Comparison of ENCODE assay signal across 8 cellular contexts in the genomic region with DNA sequence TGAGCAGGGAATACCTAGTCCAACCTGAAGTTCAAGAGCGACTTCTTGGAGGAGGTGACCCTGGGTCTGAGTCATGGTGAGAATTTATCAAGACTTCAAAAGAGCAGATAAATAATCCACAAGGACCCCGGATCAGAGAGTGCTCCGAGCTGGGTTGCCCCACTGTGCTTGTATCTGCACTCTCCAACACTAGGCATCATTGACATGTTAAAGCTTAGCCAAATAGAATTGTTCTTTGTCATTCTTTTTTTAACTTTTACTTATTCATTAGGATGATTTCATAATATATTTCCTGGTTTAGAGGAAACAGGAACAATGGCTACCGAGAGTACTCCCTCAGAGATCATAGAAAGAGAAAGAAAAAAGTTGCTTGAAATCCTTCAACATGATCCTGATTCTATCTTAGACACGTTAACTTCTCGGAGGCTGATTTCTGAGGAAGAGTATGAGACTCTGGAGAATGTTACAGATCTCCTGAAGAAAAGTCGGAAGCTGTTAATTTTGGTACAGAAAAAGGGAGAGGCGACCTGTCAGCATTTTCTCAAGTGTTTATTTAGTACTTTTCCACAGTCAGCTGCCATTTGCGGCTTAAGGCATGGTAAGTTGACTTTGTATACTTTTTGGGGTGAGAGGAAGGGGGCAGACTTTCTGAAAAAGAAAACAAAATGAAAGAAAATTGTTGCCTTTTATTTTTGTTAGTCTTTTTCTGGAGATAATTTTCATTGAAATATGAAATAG. TPM values are rescaled to one million over a fixed set of nuclear protein-coding genes. Genes with fewer than 3 reads are reported as not detected.
A peak's percentile ranks its signal among the peaks of the same experiment; 100 is the strongest.
DNase-seq lines count a peak whose midpoint lies in the region; ATAC-seq, FAIRE-seq and TF ChIP-seq lines count a peak whose summit lies in the region.

A gene with protein sequence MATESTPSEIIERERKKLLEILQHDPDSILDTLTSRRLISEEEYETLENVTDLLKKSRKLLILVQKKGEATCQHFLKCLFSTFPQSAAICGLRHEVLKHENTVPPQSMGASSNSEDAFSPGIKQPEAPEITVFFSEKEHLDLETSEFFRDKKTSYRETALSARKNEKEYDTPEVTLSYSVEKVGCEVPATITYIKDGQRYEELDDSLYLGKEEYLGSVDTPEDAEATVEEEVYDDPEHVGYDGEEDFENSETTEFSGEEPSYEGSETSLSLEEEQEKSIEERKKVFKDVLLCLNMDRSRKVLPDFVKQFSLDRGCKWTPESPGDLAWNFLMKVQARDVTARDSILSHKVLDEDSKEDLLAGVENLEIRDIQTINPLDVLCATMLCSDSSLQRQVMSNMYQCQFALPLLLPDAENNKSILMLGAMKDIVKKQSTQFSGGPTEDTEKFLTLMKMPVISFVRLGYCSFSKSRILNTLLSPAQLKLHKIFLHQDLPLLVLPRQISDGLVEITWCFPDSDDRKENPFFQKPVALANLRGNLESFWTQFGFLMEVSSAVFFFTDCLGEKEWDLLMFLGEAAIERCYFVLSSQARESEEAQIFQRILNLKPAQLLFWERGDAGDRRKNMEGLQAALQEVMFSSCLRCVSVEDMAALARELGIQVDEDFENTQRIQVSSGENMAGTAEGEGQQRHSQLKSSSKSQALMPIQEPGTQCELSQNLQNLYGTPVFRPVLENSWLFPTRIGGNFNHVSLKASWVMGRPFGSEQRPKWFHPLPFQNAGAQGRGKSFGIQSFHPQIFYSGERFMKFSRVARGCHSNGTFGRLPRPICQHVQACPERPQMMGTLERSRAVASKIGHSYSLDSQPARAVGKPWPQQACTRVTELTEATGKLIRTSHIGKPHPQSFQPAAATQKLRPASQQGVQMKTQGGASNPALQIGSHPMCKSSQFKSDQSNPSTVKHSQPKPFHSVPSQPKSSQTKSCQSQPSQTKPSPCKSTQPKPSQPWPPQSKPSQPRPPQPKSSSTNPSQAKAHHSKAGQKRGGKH (plus strand): TSS at position 300 of the 738 bp plus-strand sequence. CDS start 16 bp downstream, at position 316.

- H3K4me1 Mint-ChIP-seq in CD8-positive, alpha-beta T cell (ENCODE audit: low read depth), result peaks cover 10% of the 10 kb centered on the region

- in situ Hi-C loops in K562 (cut with MboI), result no loop called here

- intact Hi-C loops in CD8-positive, alpha-beta T cell (cut with DNase I, micrococcal nuclease), result loop anchor here in 1 of 2 experiments (5.0 kb wide), 1 partner anchor 36 kb away; no protein-coding TSS in a partner anchor
- intact Hi-C loops in K562 (cut with micrococcal nuclease), result no loop called here

- H3K9me1 ChIP-seq in K562 (ENCODE audit: control insufficient read depth, insufficient read depth, low read length), result no peaks in the 10 kb centered on the region

- no peaks in the 10 kb centered on the region for H3K27me3 ChIP-seq in CD8-positive, alpha-beta T cell (ENCODE audit: insufficient read depth, low read length)
- no peaks in the 10 kb centered on the region for H3K27me3 ChIP-seq in K562 (ENCODE audit: control insufficient read depth in 2 of 2, insufficient read depth in 2 of 2, low read length in 2 of 2)
- no peaks in the 10 kb centered on the region for H3K27me3 ChIP-seq in suprapubic skin

- H3K79me2 ChIP-seq in K562 (ENCODE audit: control insufficient read depth, insufficient read depth, low read length), result peaks cover 5% of the 10 kb centered on the region

- peak in 1 of 2 experiments; percentile 5; a peak in 2 of 4 replicates for TF ChIP-seq RAD21 in K562 (CRISPR knock-in tag; conservative IDR thresholded peaks at IDR 0.05 in 1 of 2, IDR thresholded peaks at IDR 0.05 in 1 of 2)

- peak within 1 kb of the TSS; percentile 80 for H3K4me2 ChIP-seq in K562 (ENCODE audit: insufficient read depth, low read length)

- peak within 1 kb of the TSS; percentile 82 for H3K27ac Mint-ChIP-seq in CD8-positive, alpha-beta T cell

- FAIRE-seq in K562 (lab: Jason Lieb, UNC), result peak; percentile 73

- peak within 1 kb of the TSS; percentile 97 for H2AFZ ChIP-seq in K562 (ENCODE audit: low read depth, low read length)

- peak within 1 kb of the TSS; percentile 79 for H3K4me3 Mint-ChIP-seq in CD8-positive, alpha-beta T cell

- BruUV-seq in K562 (replicated peaks; lab: Mats Ljungman, UMichigan), result TSS peak; percentile 55

- H3K36me3 ChIP-seq in CD8-positive, alpha-beta T cell (ENCODE audit: insufficient read depth, low read length), result no peaks in the 10 kb centered on the region
- no peaks in the 10 kb centered on the region for H3K36me3 ChIP-seq in K562 (ENCODE audit: control insufficient read depth, insufficient read depth, low read length)
- no peaks in the 10 kb centered on the region for H3K36me3 ChIP-seq in suprapubic skin

- no peaks in the 10 kb centered on the region for H3K9me3 ChIP-seq in CD8-positive, alpha-beta T cell (ENCODE audit: low read length)
- H3K9me3 ChIP-seq in K562 (replicated peaks; ENCODE audit: control insufficient read depth, insufficient read depth, low read depth, low read length) (no peaks in the 10 kb centered on the region), suprapubic skin (no peaks in the 10 kb centered on the region)

- TF ChIP-seq CTCF in CD8-positive, alpha-beta T cell (IDR thresholded peaks at IDR 0.05), result no peak
- TF ChIP-seq CTCF in K562 (IDR thresholded peaks at IDR 0.05 in 2 of 3, conservative IDR thresholded peaks at IDR 0.05 in 1 of 3; ENCODE audit: insufficient read depth in 2 of 3, low read depth in 1 of 3, low read length in 3 of 3), result peak in 2 of 3 experiments; percentile 13 to 43; a peak in 2 of 6 replicates
- no peak for TF ChIP-seq CTCF in suprapubic skin (IDR thresholded peaks at IDR 0.05)

- no peak for ATAC-seq in CD8-positive, alpha-beta T cell
- peak; percentile 52 for ATAC-seq in GM21390 (IDR thresholded peaks at IDR 0.05; ENCODE audit: unreplicated experiment)
- ATAC-seq in K562, result peak; percentile 79
- ATAC-seq in left lobe of liver, result peak; percentile 63

- no peaks in the 10 kb centered on the region for H3K4me1 ChIP-seq in CD8-positive, alpha-beta T cell (ENCODE audit: insufficient read depth, low read length)
- H3K4me1 ChIP-seq in K562 (replicated peaks in 1 of 2; ENCODE audit: control insufficient read depth in 2 of 2, insufficient read depth in 2 of 2, low read length in 2 of 2) (peaks cover 0 to 8% of the 10 kb centered on the region in 2 experiments; a peak in 2 of 5 replicates), suprapubic skin (peaks cover 1% of the 10 kb centered on the region)

- H3K9ac ChIP-seq in K562 (ENCODE audit: insufficient read depth in 1 of 2, low read depth in 2 of 2, low read length in 2 of 2), result peak within 1 kb of the TSS; percentile 32 to 88

- peak within 1 kb of the TSS; percentile 36 for H3K27ac ChIP-seq in CD8-positive, alpha-beta T cell (ENCODE audit: low read depth, low read length)
- peak within 1 kb of the TSS; percentile 88 for H3K27ac ChIP-seq in K562 (ENCODE audit: extremely low read depth, low read depth, low read length)
- H3K27ac ChIP-seq in suprapubic skin, result peak within 1 kb of the TSS; percentile 82

- TF ChIP-seq EP300 in K562 (IDR thresholded peaks at IDR 0.05; ENCODE audit: low read length), result no peak; the same call in 1 of the 2 replicates
- no peak for TF ChIP-seq EP300 in suprapubic skin (IDR thresholded peaks at IDR 0.05)

- H3K9me3 Mint-ChIP-seq in CD8-positive, alpha-beta T cell, result peaks cover 2% of the 10 kb centered on the region

- peaks cover 23% of the 10 kb centered on the region for H3K27me3 Mint-ChIP-seq in CD8-positive, alpha-beta T cell (ENCODE audit: low read depth)

- under 1% methylated on average over 9 of the region's 9 CpGs for WGBS in K562 (ENCODE audit: insufficient coverage, low coverage, missing lambda C conversion rate)
- 39% methylated on average over 9 of the region's 9 CpGs for WGBS in suprapubic skin

- TF ChIP-seq POLR2A in K562 (conservative IDR thresholded peaks at IDR 0.05), result peak; percentile 74
- no peak for TF ChIP-seq POLR2A in suprapubic skin (IDR thresholded peaks at IDR 0.05)

- DNase-seq in CD8-positive, alpha-beta T cell, result no peak
- DNase-seq in MV-4-11 (lab: John Stamatoyannopoulos, UW), result peak; percentile 66
- DNase-seq in K562 (ENCODE audit: extremely low read depth in 1 of 4, low spot score in 3 of 4), result peak; percentile 52 to 74 (median 58)
- DNase-seq in left lobe of liver (ENCODE audit: low spot score), result no peak
- no peak for DNase-seq in suprapubic skin (ENCODE audit: low spot score in 2 of 2)
- no peak for DNase-seq in islet precursor cell
- DNase-seq in DMS114 treated with DMSO at 0.1 percent for 48 hours (lab: John Stamatoyannopoulos, UW; ENCODE audit: unreplicated experiment), result no peak

- peak within 1 kb of the TSS; percentile 47 for H3K4me3 ChIP-seq in CD8-positive, alpha-beta T cell (ENCODE audit: low read depth, low read length)
- H3K4me3 ChIP-seq in K562 (peak within 1 kb of the TSS; percentile 45), suprapubic skin (peak within 1 kb of the TSS; percentile 47)

- CTCF ChIA-PET in CD8-positive, alpha-beta T cell (lab: Charles Lee), result no interaction called here
- CTCF ChIA-PET in K562 (lab: Yijun Ruan, JAX; ENCODE audit: low intra/inter-chr PET ratio), result no interaction called here

- POLR2A ChIA-PET in CD8-positive, alpha-beta T cell (lab: Charles Lee), result interaction anchor here (1.4 kb wide), 1 partner anchor 8 kb away, joined by 6 read pairs; no protein-coding TSS in a partner anchor
- POLR2A ChIA-PET in K562 (lab: Yijun Ruan, JAX), result interaction anchor here (0.7 to 1.9 kb wide), 9 partner anchors 9 to 245 kb away, joined by 3 to 8 read pairs (median 5); no protein-coding TSS in a partner anchor

- H3K36me3 Mint-ChIP-seq in CD8-positive, alpha-beta T cell, result no peaks in the 10 kb centered on the region

- H4K20me1 ChIP-seq in K562 (replicated peaks; ENCODE audit: control insufficient read depth, insufficient read depth, low read length), result no peaks in the 10 kb centered on the region

RNA-seq across cellular contexts. Expression of the gene that starts here (rescaled TPM):
- under 1 TPM; 0.39 to 0.43 TPM for total RNA-seq in CD8-positive, alpha-beta T cell
- 3.9 and 8.2 TPM in 2 replicates for total RNA-seq in K562 (2011; cell fraction: chromatin; rRNA removed; ENCODE audit: low replicate concordance)
- total RNA-seq in K562 (2011; cell fraction: nucleolus; rRNA removed), result 3.3 and 3.8 TPM in 2 replicates
- 4.4 and 4.8 TPM in 2 replicates for total RNA-seq in K562 (2011; cell fraction: nucleoplasm; rRNA removed)
- total RNA-seq in K562 (2014; rRNA removed), result 3.5 and 3.9 TPM in 2 replicates
- total RNA-seq in K562 (2014; rRNA removed; fragmentation: Illumina TruSeq; extraction: Trizol), result 7.3 and 9.0 TPM in 2 replicates
- total RNA-seq in K562 (2015; rRNA removed; fragmentation: Illumina TruSeq; extraction: Trizol), result 6.0 and 6.3 TPM in 2 replicates
- total RNA-seq in K562 (2021), result 5.2 and 5.9 TPM in 2 replicates
- 3.5 and 7.4 TPM in 2 replicates for polyA plus RNA-seq in K562 (2011; rRNA removed)
- 2.6 and 3.0 TPM in 2 replicates for polyA plus RNA-seq in K562 (2011; cell fraction: cytosol; rRNA removed)
- 1.1 and 1.6 TPM in 2 replicates for polyA plus RNA-seq in K562 (2011; cell fraction: nucleus; rRNA removed)
- 3.7 and 5.6 TPM in 2 replicates for polyA plus RNA-seq in K562 (2012)
- polyA plus RNA-seq in K562 (2014; fragmentation: Illumina TruSeq; extraction: Trizol), result 7.4 and 8.3 TPM in 2 replicates
- polyA plus RNA-seq in K562 (2014; fragmentation: Nextera tagmentation; extraction: Ambion mirVana), result 1 to 10 TPM; 3.7 to 4.1 TPM
- 4.5 and 5.8 TPM in 2 replicates for polyA plus RNA-seq in K562 (2014; rRNA removed)
- 5.4 and 9.9 TPM in 2 replicates for polyA minus RNA-seq in K562 (2011; rRNA and poly(A)+ RNA removed)
- 2.6 and 5.0 TPM in 2 replicates for polyA minus RNA-seq in K562 (2011; cell fraction: cytosol; rRNA and poly(A)+ RNA removed)
- 1.3 and 1.6 TPM in 2 replicates for polyA minus RNA-seq in K562 (2011; cell fraction: nucleus; rRNA and poly(A)+ RNA removed)
- 2.4 TPM for total RNA-seq in left lobe of liver
- total RNA-seq in suprapubic skin, result 1 to 10 TPM; 3.9 to 8.7 (median 7.3) TPM

Comparison
In these comparisons a context has a peak if more than half of its experiments do, and no peak if none do; other contexts are left out.
1. DNase-seq: peak in MV-4-11 (single experiment) and K562 (4 of 4); none in CD8-positive, alpha-beta T cell (0 of 7), left lobe of liver (single experiment), suprapubic skin (0 of 2), islet precursor cell (single experiment) and DMS114 treated with DMSO at 0.1 percent for 48 hours (single experiment).
2. H3K27ac ChIP-seq: peak in every context shown above with its lines; median percentile 88 in K562; 82 in suprapubic skin; 36 in CD8-positive, alpha-beta T cell.
3. CTCF ChIP-seq: peak in K562 (2 of 3); none in CD8-positive, alpha-beta T cell (single experiment) and suprapubic skin (0 of 2).
4. Peak in every context shown above with its lines, with median percentiles within 50 percentile points of each other: H3K4me3 ChIP-seq.